In the genomic region with DNA sequence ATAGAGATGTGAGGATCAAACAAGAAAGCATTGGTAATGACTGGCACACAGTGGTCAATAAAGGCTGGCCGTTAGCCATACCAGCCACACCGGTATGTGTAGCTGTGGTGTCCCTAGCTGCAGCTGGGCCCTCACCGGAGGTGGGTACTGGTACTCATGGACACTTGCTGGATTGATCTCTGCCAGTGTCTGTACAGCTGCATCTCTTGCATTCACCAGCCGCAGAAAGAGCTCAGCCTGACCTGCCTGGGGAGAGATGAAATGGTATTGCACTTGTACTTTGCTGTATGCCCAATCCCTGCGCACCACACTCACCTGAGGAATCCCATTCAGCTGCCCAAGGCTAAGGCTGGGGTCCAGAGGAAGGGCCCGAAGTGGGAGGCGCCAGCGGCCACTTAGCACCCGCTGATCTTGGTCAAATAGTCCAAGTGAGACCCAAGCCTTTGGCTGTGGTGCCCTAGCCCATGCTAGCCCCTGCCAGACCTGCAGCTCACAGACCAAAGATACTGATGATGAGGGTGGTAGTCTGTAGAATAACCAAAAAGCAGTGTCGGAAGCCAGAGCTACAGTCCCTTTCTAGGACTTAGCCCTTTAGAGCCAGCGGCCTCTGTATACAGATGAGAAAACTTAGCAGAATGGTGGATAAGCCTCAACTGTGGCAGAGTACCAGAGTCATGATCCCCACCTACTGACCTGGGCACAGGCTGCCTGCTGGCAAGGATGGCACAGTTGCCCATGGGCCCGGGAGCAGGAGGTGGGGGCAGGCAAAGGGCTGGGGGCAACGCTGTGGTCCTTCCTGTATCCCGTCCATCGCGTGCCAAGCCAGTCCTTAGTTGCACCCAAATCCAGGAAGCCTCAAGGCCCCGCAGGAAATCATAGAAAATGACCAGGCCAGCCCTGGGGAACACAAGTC, we compare ENCODE assay signal across 14 cellular contexts. TPM values are rescaled to one million over a fixed set of nuclear protein-coding genes. Genes with fewer than 3 reads are reported as not detected.
DNase-seq lines count a peak whose midpoint lies in the region; ATAC-seq, FAIRE-seq and TF ChIP-seq lines count a peak whose summit lies in the region.
"Had no signal": no experiment of that assay in that cellular context is flagged by ENCODE, and none has a peak within 500 bp of the region (broad histone marks: within the 10 kb centered on the region; RNA-seq: fewer than 3 reads in every experiment).

No MANE protein-coding gene starts in this region.

- CTCF ChIA-PET in A549 (lab: Yijun Ruan, JAX): no interaction called here
- CTCF ChIA-PET in naive thymus-derived CD4-positive, alpha-beta T cell (lab: Charles Lee): no interaction called here

- H4K20me1 ChIP-seq in GM23338 (replicated peaks; ENCODE audit: insufficient read depth): peaks cover 33% of the 10 kb centered on the region

- no peak overlapping the region for H3K4me3 Mint-ChIP-seq in GM23338
- H3K4me3 Mint-ChIP-seq in naive thymus-derived CD4-positive, alpha-beta T cell: no peak overlapping the region

- H3K9me3 Mint-ChIP-seq in GM23338: no peaks in the 10 kb centered on the region
- peaks cover 0 to 2% (median 0%) of the 10 kb centered on the region in 11 donors for H3K9me3 Mint-ChIP-seq in naive thymus-derived CD4-positive, alpha-beta T cell

- H3K36me3 ChIP-seq in GM23338 (ENCODE audit: insufficient read depth) (peaks cover 26% of the 10 kb centered on the region), bronchial epithelial cell (ENCODE audit: control insufficient read depth, insufficient read depth, low read length) (peaks cover 10% of the 10 kb centered on the region)
- peaks cover 4 to 45% (median 11%) of the 10 kb centered on the region in 3 experiments for H3K36me3 ChIP-seq in naive thymus-derived CD4-positive, alpha-beta T cell (ENCODE audit: control insufficient read depth in 2 of 3, insufficient read depth in 3 of 3, low read length in 3 of 3)

- no peak for TF ChIP-seq RAD21 in A549 (conservative IDR thresholded peaks at IDR 0.05 in 1 of 2, IDR thresholded peaks at IDR 0.05 in 1 of 2)

- no peaks in the 10 kb centered on the region for H3K9me3 ChIP-seq in A549
- no peaks in the 10 kb centered on the region for H3K9me3 ChIP-seq in naive thymus-derived CD4-positive, alpha-beta T cell (ENCODE audit: control insufficient read depth in 2 of 3, low read length in 3 of 3)
- H3K9me3 ChIP-seq: thoracic aorta had no signal

- WGBS in A549 (ENCODE audit: missing lambda C conversion rate): 87% methylated on average over 13 of the region's 17 CpGs

- H3K27ac Mint-ChIP-seq in GM23338: 0 out of 2 replicates have a peak overlapping the region, but pooled peaks have one; percentile 56
- peak overlapping the region in 8 of 9 donors; percentile 21 to 90 (median 76) for H3K27ac Mint-ChIP-seq in naive thymus-derived CD4-positive, alpha-beta T cell

- H3K4me3 ChIP-seq in A549: no peak overlapping the region
- no peak overlapping the region for H3K4me3 ChIP-seq in GM23338
- no peak overlapping the region for H3K4me3 ChIP-seq in bronchial epithelial cell (ENCODE audit: low read depth, low read length)
- no peak overlapping the region for H3K4me3 ChIP-seq in naive thymus-derived CD4-positive, alpha-beta T cell (ENCODE audit: low read length)
- H3K4me3 ChIP-seq: thoracic aorta had no signal

- DNase-seq in A549 (ENCODE audit: low read depth in 1 of 2, low spot score in 1 of 2) (no peak), GM23338 (ENCODE audit: low spot score) (no peak), bronchial epithelial cell (ENCODE audit: low read depth) (no peak), NCI-H1930 (lab: John Stamatoyannopoulos, UW) (no peak), D721Med (ENCODE audit: insufficient read length, low spot score) (no peak)
- no peak for DNase-seq in naive thymus-derived CD4-positive, alpha-beta T cell
- DNase-seq in activated naive CD4-positive, alpha-beta T cell (lab: John Stamatoyannopoulos, UW): no peak
- DNase-seq: Calu3; midbrain; PC-3; stimulated activated CD4-positive, alpha-beta T cell treated with anti-CD3 and anti-CD28 coated beads, Interleukin-15, amount 100 ng/mL, for 24 hours had no signal

- TF ChIP-seq EP300 in A549 (IDR thresholded peaks at IDR 0.05): no peak

- intact Hi-C loops in naive thymus-derived CD4-positive, alpha-beta T cell (cut with micrococcal nuclease): no loop called here

- H3K36me3 Mint-ChIP-seq in GM23338 (ENCODE audit: low read depth): peaks cover 50% of the 10 kb centered on the region
- peaks cover 7 to 37% (median 18%) of the 10 kb centered on the region in 5 donors for H3K36me3 Mint-ChIP-seq in naive thymus-derived CD4-positive, alpha-beta T cell

- H3K27me3 ChIP-seq in GM23338 (ENCODE audit: insufficient read depth) (no peaks in the 10 kb centered on the region), bronchial epithelial cell (ENCODE audit: control insufficient read depth, insufficient read depth, low read length) (no peaks in the 10 kb centered on the region)
- no peaks in the 10 kb centered on the region for H3K27me3 ChIP-seq in naive thymus-derived CD4-positive, alpha-beta T cell (ENCODE audit: control insufficient read depth in 2 of 2, insufficient read depth in 2 of 2, low read length in 2 of 2)

- peak; percentile 33 to 41; a peak in 4 of 6 replicates for ATAC-seq in A549
- peak; percentile 1; the same call in 2 of the 3 replicates for ATAC-seq in GM23338
- no peak for ATAC-seq in naive thymus-derived CD4-positive, alpha-beta T cell
- ATAC-seq in GM18502 (IDR thresholded peaks at IDR 0.05; ENCODE audit: poor library complexity, unreplicated experiment): no peak

- peaks cover 25% of the 10 kb centered on the region for H3K27me3 Mint-ChIP-seq in GM23338 (ENCODE audit: insufficient read depth, low read depth, poor library complexity)
- no peaks in the 10 kb centered on the region for H3K27me3 Mint-ChIP-seq in naive thymus-derived CD4-positive, alpha-beta T cell

- POLR2A ChIA-PET in A549 (lab: Yijun Ruan, JAX): no interaction called here
- POLR2A ChIA-PET in naive thymus-derived CD4-positive, alpha-beta T cell (lab: Charles Lee): interaction anchor here (0.6 kb wide), 1 partner anchor 753 kb away, joined by 3 read pairs; no protein-coding TSS in a partner anchor

- H3K4me2 ChIP-seq in A549 (no peak overlapping the region), GM23338 (no peak overlapping the region)

- peaks cover 7% of the 10 kb centered on the region for H3K4me1 Mint-ChIP-seq in GM23338
- H3K4me1 Mint-ChIP-seq in naive thymus-derived CD4-positive, alpha-beta T cell: peaks cover 0 to 19% (median 12%) of the 10 kb centered on the region in 7 donors

- H3K4me1 ChIP-seq in A549: no peaks in the 10 kb centered on the region
- peaks cover 10% of the 10 kb centered on the region; the same call in 1 of the 2 replicates for H3K4me1 ChIP-seq in GM23338 (ENCODE audit: insufficient read depth)
- peaks cover 0 to 7% of the 10 kb centered on the region in 2 donors for H3K4me1 ChIP-seq in naive thymus-derived CD4-positive, alpha-beta T cell (ENCODE audit: control insufficient read depth in 2 of 2, insufficient read depth in 2 of 2, low read length in 2 of 2)

- TF ChIP-seq CTCF in A549 (IDR thresholded peaks at IDR 0.05) (no peak), GM23338 (conservative IDR thresholded peaks at IDR 0.05; ENCODE audit: low read depth in 2 of 2) (no peak), bronchial epithelial cell (IDR thresholded peaks at IDR 0.05; ENCODE audit: insufficient read depth, low read length, severe bottlenecking) (no peak), D721Med (IDR thresholded peaks at IDR 0.05; ENCODE audit: insufficient read depth, missing control alignments) (no peak)

- FAIRE-seq in A549 (lab: Jason Lieb, UNC) (no peak), bronchial epithelial cell (lab: Jason Lieb, UNC) (peak; percentile 75), D721Med (lab: Jason Lieb, UNC) (no peak)
- FAIRE-seq: astrocyte had no signal

- peaks cover 77% of the 10 kb centered on the region for H3F3A ChIP-seq in GM23338 (replicated peaks; ENCODE audit: low read depth)

- no peak overlapping the region for H3K27ac ChIP-seq in A549
- peak overlapping the region; percentile 34; the same call in 1 of the 2 replicates for H3K27ac ChIP-seq in GM23338 (ENCODE audit: low read depth)
- H3K27ac ChIP-seq in naive thymus-derived CD4-positive, alpha-beta T cell (ENCODE audit: low read depth, low read length): no peak overlapping the region

- no peaks in the 10 kb centered on the region for H3K9me2 ChIP-seq in GM23338 (ENCODE audit: insufficient read depth)

- H2AFZ ChIP-seq in GM23338: no peak overlapping the region

- TF ChIP-seq POLR2A in A549 (IDR thresholded peaks at IDR 0.05; ENCODE audit: low read length): no peak

- no peaks in the 10 kb centered on the region for H3K79me2 ChIP-seq in GM23338 (replicated peaks; ENCODE audit: insufficient read depth)

TF ChIP-seq in A549, 52 proteins besides CTCF, POLR2A, EP300 and RAD21 (continues in another document):
- no peak for TF ChIP-seq CBX8 (IDR thresholded peaks at IDR 0.05)

RNA-seq across cellular contexts. Expression of gene CCDC17, which starts 3.0 kb away (rescaled TPM):
- 0.38 and 0.50 TPM in 2 replicates for polyA plus RNA-seq in A549 (2011; rRNA removed)
- polyA plus RNA-seq in A549 (2012; cell fraction: cytosol; rRNA removed): 0.26 and 0.35 TPM in 2 replicates
- polyA plus RNA-seq in A549 (2012; cell fraction: nucleus; rRNA removed): 3.4 TPM in 2 replicates
- polyA plus RNA-seq in A549 (2017; fragmentation: RNase III; extraction: RNeasy Plus Mini Kit Qiagen cat#74134 plus additional on column Dnase treatment): 0.26 to 0.66 TPM (median 0.49 TPM) in 3 replicates
- polyA minus RNA-seq in A549 (2011; rRNA and poly(A)+ RNA removed): 1.7 and 2.0 TPM in 2 replicates
- 1.0 and 2.2 TPM in 2 replicates for total RNA-seq in GM23338 (2014; rRNA removed; shearing (Covaris generic))
- polyA plus RNA-seq in GM23338 (2016; fragmentation: Nextera tagmentation; extraction: Ambion mirVana): 0.57 and 0.90 TPM in 2 replicates
- 0.79 and 1.7 TPM in 2 replicates for total RNA-seq in bronchial epithelial cell
- 1 to 10 TPM; 5.0 to 9.6 (median 5.5) TPM for total RNA-seq in naive thymus-derived CD4-positive, alpha-beta T cell
- under 1 TPM in 1 of 2 donors, not detected in 1; 0.18 TPM for polyA plus RNA-seq in naive thymus-derived CD4-positive, alpha-beta T cell

RNA-seq across cellular contexts. Expression of gene NASP, which starts 37.0 kb away (rescaled TPM):
- polyA plus RNA-seq in A549 (2011; rRNA removed) (101 and 139 TPM in 2 replicates), A549 (2017; fragmentation: RNase III; extraction: RNeasy Plus Mini Kit Qiagen cat#74134 plus additional on column Dnase treatment) (262 to 273 TPM (median 272 TPM) in 3 replicates), GM23338 (2016; fragmentation: Nextera tagmentation; extraction: Ambion mirVana) (1,008 and 1,039 TPM in 2 replicates)
- polyA plus RNA-seq in A549 (2012; cell fraction: cytosol; rRNA removed): 129 and 138 TPM in 2 replicates
- polyA plus RNA-seq in A549 (2012; cell fraction: nucleus; rRNA removed): 108 and 124 TPM in 2 replicates
- 42.9 and 82.8 TPM in 2 replicates for polyA minus RNA-seq in A549 (2011; rRNA and poly(A)+ RNA removed)
- total RNA-seq in GM23338 (2014; rRNA removed; shearing (Covaris generic)): 254 and 294 TPM in 2 replicates
- 16.6 and 28.3 TPM in 2 replicates for total RNA-seq in bronchial epithelial cell
- 100 to 1,000 TPM in 2 of 5 experiments, 10 to 100 TPM in 3; 70.5 to 173 (median 84.0) TPM for total RNA-seq in naive thymus-derived CD4-positive, alpha-beta T cell
- polyA plus RNA-seq in naive thymus-derived CD4-positive, alpha-beta T cell: 100 to 1,000 TPM in 1 of 2 donors, 10 to 100 TPM in 1; 78.9 to 108 TPM

Comparison
In these comparisons a context has a peak if more than half of its experiments do, and no peak if none do; other contexts are left out.
1. ATAC-seq: peak in A549 (2 of 2) and GM23338 (single experiment); none in naive thymus-derived CD4-positive, alpha-beta T cell (single experiment) and GM18502 (single experiment).